Comparison of ENCODE assay signal across 4 cellular contexts in genomic region chr20:54691335-54691734, GRCh38.
"Had no signal": no experiment of that assay in that cellular context is flagged by ENCODE, and none has a peak within 500 bp of the region (broad histone marks: within the 10 kb centered on the region; RNA-seq: fewer than 3 reads in every experiment).

No MANE protein-coding gene starts in this region.

- H3K4me1 Mint-ChIP-seq: GM23338 had no signal

- H3K27ac Mint-ChIP-seq: GM23338, H9 had no signal

- DNase-seq: H9, HCEC 1CT, IMR-90 had no signal

- H3K4me3 ChIP-seq: GM23338 had no signal

- ATAC-seq: GM23338 had no signal

- H3K4me2 ChIP-seq: GM23338 had no signal

- H2AFZ ChIP-seq: GM23338 had no signal

- H3K4me3 Mint-ChIP-seq: GM23338, H9 had no signal
